ENCODE assay signal across 22 cellular contexts in the genomic region with DNA sequence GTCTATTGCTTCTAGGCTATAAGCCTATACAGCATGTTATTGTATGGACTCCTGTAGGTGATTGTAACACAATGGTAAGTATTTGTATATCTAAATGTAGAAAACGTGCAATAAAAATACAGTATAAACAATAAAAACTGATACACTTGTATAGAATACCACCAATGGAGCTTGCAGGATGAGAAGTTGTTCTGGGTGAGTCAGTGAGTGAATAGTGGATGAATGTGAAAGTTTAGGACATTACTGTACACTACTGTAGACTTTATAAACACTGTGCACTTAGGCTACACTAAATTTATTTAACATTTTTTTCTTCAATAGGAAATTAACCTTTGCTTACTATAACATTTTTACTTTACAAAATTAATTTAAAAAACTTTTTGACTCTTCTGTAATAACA.
"Had no signal": no experiment of that assay in that cellular context is flagged by ENCODE, and none has a peak within 500 bp of the region (broad histone marks: within the 10 kb centered on the region; RNA-seq: fewer than 3 reads in every experiment).

No MANE protein-coding gene starts in this region.

- H3K9ac ChIP-seq: neural progenitor cell had no signal

- H3K9me3 ChIP-seq: ovary, right lobe of liver, sigmoid colon, thoracic aorta, thyroid gland, upper lobe of left lung had no signal

- ATAC-seq: naive thymus-derived CD4-positive, alpha-beta T cell; natural killer cell; psoas muscle; right cardiac atrium; right lobe of liver; stimulated activated effector memory CD8-positive, alpha-beta T cell treated with anti-CD3 and anti-CD28 coated beads, Interleukin-12 subunit alpha, Interleukin-12 subunit beta, amount 100 ng/mL, for 72 hours; stimulated activated naive B cell treated with anti-CD40 and anti-IgM and Interleukin-4, amounts not matched to agents 10 μg/mL and 1 μg/mL and 100 μg/mL, for 72 hours had no signal

- DNase-seq: naive thymus-derived CD4-positive, alpha-beta T cell; natural killer cell; occipital lobe; ovary; psoas muscle; right cardiac atrium; right lobe of liver; sigmoid colon; small intestine; stimulated activated CD4-positive, alpha-beta T cell treated with anti-CD3 and anti-CD28 coated beads, Interleukin-15, amount 100 ng/mL, for 24 hours; stimulated activated CD4-positive, alpha-beta T cell treated with anti-CD3 and anti-CD28 coated beads, Interleukin-2, amount 100 ng/mL, for 24 hours; stimulated activated CD4-positive, alpha-beta T cell treated with anti-CD3 and anti-CD28 coated beads, Interleukin-2, amount 100 ng/mL, for 48 hours; stimulated activated CD4-positive, alpha-beta T cell treated with anti-CD3 and anti-CD28 coated beads, Interleukin-4, amount 100 ng/mL, for 24 hours; stimulated activated naive B cell treated with anti-CD40 and anti-IgM and Interleukin-4, amounts not matched to agents 10 μg/mL and 1 μg/mL and 100 μg/mL, for 72 hours; stimulated activated naive CD4-positive, alpha-beta T cell treated with Interleukin-2 at 50 U/mL for 16 hours; stomach; thyroid gland; upper lobe of left lung had no signal

- H3K36me3 ChIP-seq: ovary, right lobe of liver, sigmoid colon, stomach, thoracic aorta, thyroid gland, tibial nerve, upper lobe of left lung had no signal

- H3K4me1 ChIP-seq: neural progenitor cell, psoas muscle, right lobe of liver, sigmoid colon, stomach, thyroid gland, tibial nerve, upper lobe of left lung had no signal

- H3K4me2 ChIP-seq: neural progenitor cell had no signal

- H2AFZ ChIP-seq: neural progenitor cell had no signal

- H3K4me3 ChIP-seq: neural progenitor cell, ovary, psoas muscle, right lobe of liver, sigmoid colon, stomach, thoracic aorta, thyroid gland, tibial nerve, upper lobe of left lung had no signal

- H3K27ac ChIP-seq: neural progenitor cell, ovary, psoas muscle, right lobe of liver, sigmoid colon, stomach, thoracic aorta, thyroid gland, tibial nerve, upper lobe of left lung had no signal

- H3K27me3 ChIP-seq: neural progenitor cell, ovary, right lobe of liver, sigmoid colon, stomach, thyroid gland, tibial nerve, upper lobe of left lung had no signal
